8 cellular contexts compared by ENCODE assay signal in the genomic region with DNA sequence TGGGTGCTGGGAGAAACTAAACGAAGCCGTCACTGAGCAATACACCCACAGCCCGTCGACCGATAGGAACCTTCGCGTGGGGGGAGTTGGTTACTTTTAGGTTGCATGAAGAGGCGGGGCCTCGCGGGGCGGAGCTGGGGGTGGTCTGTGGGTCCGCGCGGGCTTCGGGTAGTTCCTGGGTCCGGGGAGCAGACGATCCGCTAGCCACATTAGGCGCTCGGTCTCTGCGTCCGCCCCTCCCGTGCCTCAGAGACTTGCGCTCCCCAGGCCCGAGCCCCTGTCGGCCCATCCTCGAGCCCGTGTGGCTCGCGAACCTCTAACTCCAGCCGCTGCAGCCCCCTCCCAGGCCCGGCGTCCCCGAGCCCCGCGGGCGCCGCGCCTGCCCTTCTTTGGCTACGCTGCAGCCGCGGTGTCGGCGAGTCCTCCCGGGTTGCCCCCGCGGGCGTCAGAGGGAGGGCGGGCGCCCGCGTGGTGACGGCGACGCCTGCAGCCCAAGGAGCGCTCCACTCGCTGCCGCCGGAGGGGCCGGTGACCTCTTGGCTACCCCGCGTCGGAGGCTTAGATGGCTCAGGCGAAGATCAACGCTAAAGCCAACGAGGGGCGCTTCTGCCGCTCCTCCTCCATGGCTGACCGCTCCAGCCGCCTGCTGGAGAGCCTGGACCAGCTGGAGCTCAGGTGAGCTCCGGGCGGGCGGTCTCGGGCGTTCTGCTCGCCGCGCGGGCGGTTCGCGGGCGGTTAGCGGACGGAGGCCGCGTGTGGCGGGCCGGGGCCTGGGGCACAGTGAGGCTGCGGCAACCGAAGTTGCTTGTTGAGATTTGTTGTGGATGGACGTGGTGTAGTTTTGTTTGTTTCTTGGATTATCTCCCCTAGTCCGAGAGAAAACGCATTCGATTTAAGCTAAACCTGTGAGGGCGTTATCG. TPM values are rescaled to one million over a fixed set of nuclear protein-coding genes. Genes with fewer than 3 reads are reported as not detected.
DNase-seq lines count a peak whose midpoint lies in the region; ATAC-seq and TF ChIP-seq lines count a peak whose summit lies in the region.

A gene (plus strand): TSS at position 191 of the 920 bp plus-strand sequence. CDS start 372 bp downstream, at position 563.

- H3K27me3 ChIP-seq in right lobe of liver, result no peaks in the 10 kb centered on the region

- H3K4me3 ChIP-seq in right lobe of liver, result peak within 1 kb of the TSS; percentile 65 to 78 (median 73)

- WGBS in right lobe of liver (ENCODE audit: insufficient coverage, low coverage, low lambda C conversion rate, missing lambda C conversion rate), result under 1% methylated on average over 21 of the region's 97 CpGs

- H3K9me3 ChIP-seq in right lobe of liver, result no peaks in the 10 kb centered on the region

- ATAC-seq in HG03457 (IDR thresholded peaks at IDR 0.05; ENCODE audit: unreplicated experiment) (peak; percentile 84), right lobe of liver (peak; percentile 90 to 96 (median 94))

- peaks cover 0 to 8% (median 2%) of the 10 kb centered on the region in 4 donors for H3K4me1 ChIP-seq in right lobe of liver

- DNase-seq in GM19240 (ENCODE audit: insufficient read length, low spot score), result peak; percentile 53
- DNase-seq in NCI-H748 treated with DMSO at 0.1 percent for 48 hours (lab: John Stamatoyannopoulos, UW), result peak; percentile 65
- DNase-seq in activated CD4-positive, alpha-beta T cell treated with anti-CD3 and anti-CD28 coated beads, Interleukin-2, amount 50 U/mL, for 4 hours, result peak; percentile 85 to 87
- peak; percentile 6 to 82 for DNase-seq in dermis microvascular lymphatic vessel endothelial cell (ENCODE audit: low read depth in 2 of 2)
- peak; percentile 93 to 94 (median 94) for DNase-seq in right lobe of liver
- peak; percentile 91 for DNase-seq in stimulated activated CD4-positive, alpha-beta T cell treated with anti-CD3 and anti-CD28 coated beads, Interleukin-4, amount 100 ng/mL, for 24 hours

- peak; percentile 90 for TF ChIP-seq POLR2A in right lobe of liver (IDR thresholded peaks at IDR 0.05)

- peak; percentile 25 for TF ChIP-seq CTCF in C4-2B (conservative IDR thresholded peaks at IDR 0.05)
- TF ChIP-seq CTCF in right lobe of liver (IDR thresholded peaks at IDR 0.05), result peak in 2 of 4 donors; percentile 19 to 27

- intact Hi-C loops in right lobe of liver (cut with DNase I), result no loop called here

- H3K27ac ChIP-seq in C4-2B, result peak within 1 kb of the TSS; percentile 91
- H3K27ac ChIP-seq in right lobe of liver, result peak within 1 kb of the TSS; percentile 86 to 94 (median 91)

- no peaks in the 10 kb centered on the region for H3K36me3 ChIP-seq in right lobe of liver

RNA-seq across cellular contexts. Expression of the gene that starts here (rescaled TPM):
- total RNA-seq in dermis microvascular lymphatic vessel endothelial cell (0.38 and 0.90 TPM in 2 replicates), right lobe of liver (1 to 10 TPM; 2.8 to 6.2 (median 4.3) TPM)

Comparison
In these comparisons a context has a peak if more than half of its experiments do, and no peak if none do; other contexts are left out.
1. Peak in every context shown above with its lines: DNase-seq, ATAC-seq, H3K4me3 ChIP-seq and H3K27ac ChIP-seq.
2. Peak in DNase-seq in dermis microvascular lymphatic vessel endothelial cell; RNA of the gene not detected or under 1 TPM.
3. DNase-seq: peak in every context shown above with its lines; median percentile 94 in right lobe of liver; 91 in stimulated activated CD4-positive, alpha-beta T cell treated with anti-CD3 and anti-CD28 coated beads, Interleukin-4, amount 100 ng/mL, for 24 hours; 86 in activated CD4-positive, alpha-beta T cell treated with anti-CD3 and anti-CD28 coated beads, Interleukin-2, amount 50 U/mL, for 4 hours; 65 in NCI-H748 treated with DMSO at 0.1 percent for 48 hours; 53 in GM19240; 44 in dermis microvascular lymphatic vessel endothelial cell.